In genomic region chr4:79292008-79292407, GRCh38 we compare ENCODE assay signal across 23 cellular contexts.
DNase-seq lines count a peak whose midpoint lies in the region; ATAC-seq and TF ChIP-seq lines count a peak whose summit lies in the region.
"Had no signal": no experiment of that assay in that cellular context is flagged by ENCODE, and none has a peak within 500 bp of the region (broad histone marks: within the 10 kb centered on the region; RNA-seq: fewer than 3 reads in every experiment).

No MANE protein-coding gene starts in this region.

- CTCF ChIA-PET in GM10248 (lab: Yijun Ruan, JAX): no interaction called here

- no peak for TF ChIP-seq CTCF in GM10248 (IDR thresholded peaks at IDR 0.05; ENCODE audit: control extremely low read depth, extremely low read depth, low read depth, missing control alignments)

- POLR2A ChIA-PET in GM10248 (lab: Yijun Ruan, JAX): no interaction called here

- peak; percentile 23 for DNase-seq in GM10248 (ENCODE audit: extremely low spot score)
- DNase-seq in NCI-H2029 treated with DMSO at 0.1 percent for 48 hours (lab: John Stamatoyannopoulos, UW): no peak
- DNase-seq in C1 segment of cervical spinal cord (lab: John Stamatoyannopoulos, UW): no peak
- DNase-seq in NCI-H146 (lab: John Stamatoyannopoulos, UW): no peak
- DNase-seq in NCI-H1436 treated with DMSO at 0.1 percent for 48 hours (lab: John Stamatoyannopoulos, UW): no peak
- DNase-seq: activated CD4-positive, alpha-beta T cell treated with anti-CD3 and anti-CD28 coated beads, Interleukin-2, amount 10 ng/mL, durations not matched to agents 24 days and 14 days; activated T-cell treated with anti-CD3 and anti-CD28 coated beads, Interleukin-2, amount 50 U/mL, for 48 hours; CD8-positive, alpha-beta memory T cell; esophagus squamous epithelium; foreskin melanocyte; lower lobe of right lung; NCI-H1105 treated with DMSO at 0.1 percent for 48 hours; NCI-H2081; NCI-H2227 treated with DMSO at 0.1 percent for 48 hours; NCI-H748 treated with DMSO at 0.1 percent for 48 hours; stimulated activated CD4-positive, alpha-beta T cell treated with anti-CD3 and anti-CD28 coated beads, Interleukin-1b, Interleukin-23, amount 100 ng/mL, for 48 hours; stimulated activated CD8-positive, alpha-beta memory T cell treated with anti-CD3 and anti-CD28 coated beads, Interleukin-4, amount 100 ng/mL, for 48 hours; stimulated activated naive CD8-positive, alpha-beta T cell treated with anti-CD3 and anti-CD28 coated beads, Interleukin-15, amount 100 ng/mL, for 72 hours; tibial artery had no signal

- ATAC-seq in GM19035 (IDR thresholded peaks at IDR 0.05; ENCODE audit: unreplicated experiment): peak; percentile 84
- peak; percentile 63 for ATAC-seq in HG02588 (IDR thresholded peaks at IDR 0.05; ENCODE audit: unreplicated experiment)
- peak; percentile 55 for ATAC-seq in HG03342 (IDR thresholded peaks at IDR 0.05; ENCODE audit: unreplicated experiment)
- ATAC-seq: K562; lower lobe of right lung; stimulated activated naive CD8-positive, alpha-beta T cell treated with anti-CD3 and anti-CD28 coated beads, Interleukin-15, amount 100 ng/mL, for 72 hours had no signal
